In the genomic region with DNA sequence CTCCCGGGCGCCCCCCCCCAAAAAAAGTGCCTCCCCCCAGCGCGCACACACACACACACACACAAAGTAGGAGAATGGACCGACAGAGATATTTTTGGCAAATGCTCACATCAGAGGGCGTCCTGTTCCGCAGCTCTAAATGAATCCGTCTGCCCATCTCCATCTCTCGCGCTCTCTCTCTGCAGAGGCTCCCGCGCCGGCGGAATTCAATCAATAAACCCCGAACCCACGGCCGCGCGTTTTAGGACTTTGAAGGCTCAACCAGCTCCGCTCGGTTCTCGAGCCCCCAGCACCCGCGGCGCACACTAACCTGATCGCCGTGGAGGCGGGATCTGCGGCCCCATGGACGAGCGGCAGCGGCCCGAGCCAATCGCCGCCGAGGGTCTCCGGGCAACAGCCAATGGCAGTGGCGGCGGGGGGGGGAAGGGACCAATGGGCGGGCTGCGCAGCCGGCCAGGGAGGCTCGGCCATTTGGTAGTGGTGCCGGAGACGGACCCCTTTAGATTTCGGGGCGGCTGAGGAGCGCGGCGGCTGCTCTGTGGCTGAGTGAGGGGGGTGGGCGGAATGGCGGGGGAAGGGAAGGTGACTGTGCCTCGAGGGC, we compare ENCODE assay signal across 8 cellular contexts.
DNase-seq lines count a peak whose midpoint lies in the region; ATAC-seq and TF ChIP-seq lines count a peak whose summit lies in the region.

A gene (minus strand): TSS at position 307 of the 601 bp plus-strand sequence. CDS start 144 bp downstream, at position 163.

- DNase-seq in GM13977 (ENCODE audit: low spot score) (peak; percentile 100), NCI-H2081 (lab: John Stamatoyannopoulos, UW) (peak; percentile 94 to 95), T-helper 9 cell (peak; percentile 97), astrocyte of the cerebellum (ENCODE audit: low read depth) (peak; percentile 86), hepatic stellate cell (ENCODE audit: low spot score) (peak; percentile 100), retinal pigment epithelial cell (ENCODE audit: low read depth) (peak; percentile 69)

- H3K4me3 ChIP-seq in astrocyte of the cerebellum (ENCODE audit: low read depth, low read length) (peak within 1 kb of the TSS; percentile 96), retinal pigment epithelial cell (ENCODE audit: low read length) (peak within 1 kb of the TSS; percentile 91)

- ATAC-seq in HG02885 (IDR thresholded peaks at IDR 0.05; ENCODE audit: poor library complexity, unreplicated experiment) (peak; percentile 60), HG03097 (IDR thresholded peaks at IDR 0.05; ENCODE audit: low FRiP score, unreplicated experiment) (no peak)

- no peak for TF ChIP-seq CTCF in GM13977 (IDR thresholded peaks at IDR 0.05; ENCODE audit: extremely low read depth, insufficient read depth, missing control alignments)
- TF ChIP-seq CTCF in astrocyte of the cerebellum (IDR thresholded peaks at IDR 0.05; ENCODE audit: low read depth, low read length, missing control alignments), result no peak
- TF ChIP-seq CTCF in retinal pigment epithelial cell (conservative IDR thresholded peaks at IDR 0.05; ENCODE audit: low read depth, low read length), result no peak

- in situ Hi-C loops in GM13977 (cut with MboI; ENCODE audit: low pct_unique_long_range_greater_than_20kb, low sequenced_read_pairs, unreplicated experiment) (no loop called here), astrocyte of the cerebellum (cut with HindIII; ENCODE audit: low sequenced_read_pairs) (no loop called here)
